Comparison of ENCODE assay signal across 13 cellular contexts in the genomic region with DNA sequence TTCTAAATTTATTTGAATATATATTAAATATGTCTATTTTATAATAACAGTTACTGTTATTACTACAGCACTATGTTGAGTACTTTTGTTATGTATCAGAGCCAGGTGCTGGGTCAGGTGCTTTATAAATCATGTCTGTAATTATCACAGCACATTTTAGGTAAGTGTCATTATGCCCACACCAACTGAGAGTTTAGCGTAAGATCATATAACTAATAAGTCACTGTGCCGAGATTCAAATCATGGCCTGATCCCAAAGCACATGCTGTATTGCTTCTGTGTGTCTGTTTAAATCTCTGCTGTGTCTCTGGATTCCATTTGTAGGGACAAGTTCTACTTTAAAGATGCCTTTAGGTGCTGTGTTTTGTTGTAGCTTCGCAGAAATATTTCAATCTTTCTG. TPM values are rescaled to one million over a fixed set of nuclear protein-coding genes. Genes with fewer than 3 reads are reported as not detected.
DNase-seq lines count a peak whose midpoint lies in the region; ATAC-seq, FAIRE-seq and TF ChIP-seq lines count a peak whose summit lies in the region.
"Had no signal": no experiment of that assay in that cellular context is flagged by ENCODE, and none has a peak within 500 bp of the region (broad histone marks: within the 10 kb centered on the region; RNA-seq: fewer than 3 reads in every experiment).

No MANE protein-coding gene starts in this region.

- DNase-seq in MCF 10A (ENCODE audit: unreplicated experiment), result peak; percentile 38
- no peak for DNase-seq in breast epithelium (ENCODE audit: low spot score in 2 of 2)
- DNase-seq in keratinocyte (ENCODE audit: low read depth, low spot score), result no peak
- no peak for DNase-seq in trophoblast cell
- no peak for DNase-seq in NAMALWA (ENCODE audit: low spot score)
- DNase-seq: NCI-H1930 had no signal

- TSS peak; percentile 41 for BruUV-seq in MCF 10A (replicated peaks; lab: Mats Ljungman, UMichigan)

- CTCF ChIA-PET in MCF 10A (lab: Yijun Ruan, JAX), result interaction anchor here (5.5 kb wide), 1 partner anchor 50 kb away, joined by 65 read pairs; no protein-coding TSS in a partner anchor

- ATAC-seq in HG03571 (IDR thresholded peaks at IDR 0.05; ENCODE audit: unreplicated experiment), result no peak
- no peak for ATAC-seq in HG02885 (IDR thresholded peaks at IDR 0.05; ENCODE audit: poor library complexity, unreplicated experiment)

- dilution Hi-C loops in keratinocyte (cut with MboI; ENCODE audit: extremely low pct_ligation_motif_present, low sequenced_read_pairs), result no loop called here

- no peak overlapping the region for H2BK5ac ChIP-seq in trophoblast cell (ENCODE audit: low read depth, low read length, poor library complexity)

- H3K4me1 ChIP-seq in breast epithelium (no peaks in the 10 kb centered on the region), keratinocyte (ENCODE audit: control insufficient read depth, extremely low read depth, insufficient read depth, low read length) (peaks cover 22% of the 10 kb centered on the region), trophoblast cell (ENCODE audit: control insufficient read depth in 1 of 2, insufficient read depth in 2 of 2, low read length in 2 of 2) (no peaks in the 10 kb centered on the region)

- no peak overlapping the region for H3K18ac ChIP-seq in trophoblast cell (ENCODE audit: low read length)

- POLR2A ChIA-PET in MCF 10A (lab: Yijun Ruan, JAX), result interaction anchor here (0.7 to 8.2 kb wide), 11 partner anchors 14 to 185 kb away, joined by 3 to 276 read pairs (median 6); no protein-coding TSS in a partner anchor

- no peaks in the 10 kb centered on the region for H3K9me1 ChIP-seq in keratinocyte (ENCODE audit: control insufficient read depth, extremely low read depth, insufficient read depth, low read length)

- no peak overlapping the region for H3K4ac ChIP-seq in trophoblast cell (ENCODE audit: low read depth, low read length)

- H3K9me3 ChIP-seq in breast epithelium (no peaks in the 10 kb centered on the region), SU-DHL-6 (ENCODE audit: insufficient read depth, low read length) (no peaks in the 10 kb centered on the region), keratinocyte (ENCODE audit: control insufficient read depth, low read depth, low read length) (no peaks in the 10 kb centered on the region), trophoblast cell (ENCODE audit: insufficient read depth, low read depth, low read length) (no peaks in the 10 kb centered on the region)
- H3K9me3 ChIP-seq: BLaER1 had no signal

- peaks cover 10% of the 10 kb centered on the region for H3K36me3 Mint-ChIP-seq in MCF 10A (ENCODE audit: insufficient read depth, unreplicated experiment)

- no CpG with 5 or more reads among the region's 3 CpGs for WGBS in trophoblast cell (ENCODE audit: extremely low coverage, insufficient coverage, insufficient read length)

- no peak overlapping the region for H4K91ac ChIP-seq in trophoblast cell (ENCODE audit: low read depth, low read length)

- no peak overlapping the region for H4K8ac ChIP-seq in trophoblast cell (ENCODE audit: low read depth, low read length)

- H3K4me2 ChIP-seq in SU-DHL-6 (ENCODE audit: low read depth, low read length, poor library complexity, severe bottlenecking) (peak overlapping the region; percentile 80), keratinocyte (ENCODE audit: control insufficient read depth, extremely low read depth, insufficient read depth, low read depth, low read length) (peak overlapping the region; percentile 97), trophoblast cell (ENCODE audit: low read length) (no peak overlapping the region)

- peak overlapping the region; percentile 96 for H3K27ac Mint-ChIP-seq in MCF 10A (ENCODE audit: low read depth, unreplicated experiment)

- no peak for TF ChIP-seq CTCF in MCF 10A (IDR thresholded peaks at IDR 0.05; ENCODE audit: unreplicated experiment)
- TF ChIP-seq CTCF in breast epithelium (IDR thresholded peaks at IDR 0.05), result no peak
- no peak for TF ChIP-seq CTCF in SU-DHL-6 (IDR thresholded peaks at IDR 0.05; ENCODE audit: insufficient read depth, low read length, poor library complexity, severe bottlenecking)
- no peak for TF ChIP-seq CTCF in keratinocyte (optimal IDR thresholded peaks at IDR 0.05 in 1 of 3, IDR thresholded peaks at IDR 0.05 in 1 of 3, conservative IDR thresholded peaks at IDR 0.05 in 1 of 3; ENCODE audit: extremely low read depth in 1 of 3, insufficient read depth in 2 of 3, low read length in 3 of 3)

- H3K23ac ChIP-seq in trophoblast cell (ENCODE audit: low read length), result no peak overlapping the region

- H4K20me1 ChIP-seq in SU-DHL-6 (ENCODE audit: low read depth, low read length) (no peaks in the 10 kb centered on the region), keratinocyte (ENCODE audit: control insufficient read depth, extremely low read depth, insufficient read depth, low read length) (no peaks in the 10 kb centered on the region)

- H2BK120ac ChIP-seq in trophoblast cell (ENCODE audit: insufficient read depth, low read length, poor library complexity), result no peak overlapping the region

- H4K12ac ChIP-seq in trophoblast cell (ENCODE audit: low read depth, low read length), result no peak overlapping the region

- H2AK5ac ChIP-seq in trophoblast cell (ENCODE audit: low read length), result no peak overlapping the region

- H2AFZ ChIP-seq in SU-DHL-6 (ENCODE audit: low read depth, low read length, severe bottlenecking), result no peak overlapping the region
- H2AFZ ChIP-seq in keratinocyte (ENCODE audit: control insufficient read depth, low read length), result no peak overlapping the region
- no peak overlapping the region for H2AFZ ChIP-seq in trophoblast cell (ENCODE audit: insufficient read depth, low read length, poor library complexity)

- H3K4me3 ChIP-seq in breast epithelium (peak overlapping the region in 1 of 3 donors; percentile 78), SU-DHL-6 (ENCODE audit: insufficient read depth, low read length, poor library complexity, severe bottlenecking) (peak overlapping the region; percentile 6), keratinocyte (ENCODE audit: control insufficient read depth in 2 of 3, extremely low read depth in 1 of 3, insufficient read depth in 2 of 3, low read depth in 1 of 3, low read length in 3 of 3) (peak overlapping the region; percentile 80 to 98 (median 91)), trophoblast cell (ENCODE audit: low read depth, low read length) (no peak overlapping the region)
- H3K4me3 ChIP-seq: BLaER1 had no signal

- no peaks in the 10 kb centered on the region for H3K9me2 ChIP-seq in SU-DHL-6 (replicated peaks; ENCODE audit: insufficient read depth, low read length)

- peaks cover 7% of the 10 kb centered on the region for H3K79me1 ChIP-seq in trophoblast cell (ENCODE audit: low read length)

- no peaks in the 10 kb centered on the region for H3K27me3 ChIP-seq in breast epithelium
- H3K27me3 ChIP-seq in SU-DHL-6 (ENCODE audit: low read length), result no peaks in the 10 kb centered on the region
- no peaks in the 10 kb centered on the region for H3K27me3 ChIP-seq in keratinocyte (ENCODE audit: control insufficient read depth, extremely low read depth, insufficient read depth, low read length)
- H3K27me3 ChIP-seq in trophoblast cell (ENCODE audit: insufficient read depth, low read length), result no peaks in the 10 kb centered on the region

- H3K14ac ChIP-seq in trophoblast cell (ENCODE audit: low read length), result no peak overlapping the region

- peaks cover 61% of the 10 kb centered on the region for H3K79me2 ChIP-seq in SU-DHL-6 (ENCODE audit: insufficient read depth, low read length)
- H3K79me2 ChIP-seq in keratinocyte (ENCODE audit: control insufficient read depth, insufficient read depth, low read length), result peaks cover 70% of the 10 kb centered on the region
- peaks cover 8% of the 10 kb centered on the region for H3K79me2 ChIP-seq in trophoblast cell (ENCODE audit: control insufficient read depth, insufficient read depth, low read length, poor library complexity)

- H3K4me1 Mint-ChIP-seq in MCF 10A (ENCODE audit: insufficient read depth, unreplicated experiment), result peaks cover 32% of the 10 kb centered on the region

- H2BK12ac ChIP-seq in trophoblast cell (ENCODE audit: low read length), result no peak overlapping the region

- intact Hi-C loops in MCF 10A (cut with micrococcal nuclease), result loop anchor here (1.0 to 2.0 kb wide), 2 partner anchors 14 to 50 kb away; no protein-coding TSS in a partner anchor
- intact Hi-C loops in breast epithelium (cut with DNase I; ENCODE audit: low total_unique reads), result no loop called here

- peak overlapping the region; percentile 96 for H3K4me3 Mint-ChIP-seq in MCF 10A (ENCODE audit: unreplicated experiment)

- TF ChIP-seq POLR2A in breast epithelium (IDR thresholded peaks at IDR 0.05), result no peak

- peaks cover 3% of the 10 kb centered on the region; the same call in 1 of the 2 replicates for H3F3A ChIP-seq in SU-DHL-6 (ENCODE audit: insufficient read depth)

- H3K27ac ChIP-seq in breast epithelium (no peak overlapping the region), SU-DHL-6 (ENCODE audit: low read depth, low read length) (no peak overlapping the region), keratinocyte (ENCODE audit: control insufficient read depth, insufficient read depth, low read length) (peak overlapping the region; percentile 74), trophoblast cell (ENCODE audit: low read depth, low read length) (no peak overlapping the region)
- H3K27ac ChIP-seq: BLaER1 had no signal

- FAIRE-seq in keratinocyte (lab: Jason Lieb, UNC), result peak; percentile 43
- FAIRE-seq: GM19239 had no signal

- H3K9ac ChIP-seq in SU-DHL-6 (ENCODE audit: low read length) (no peak overlapping the region), keratinocyte (ENCODE audit: control insufficient read depth, extremely low read depth, insufficient read depth, low read length) (peak overlapping the region; percentile 85), trophoblast cell (ENCODE audit: low read length) (no peak overlapping the region)
- H3K9ac ChIP-seq: BLaER1 had no signal

- H3K27me3 Mint-ChIP-seq in MCF 10A (ENCODE audit: insufficient read depth, unreplicated experiment), result no peaks in the 10 kb centered on the region

- H3K9me3 Mint-ChIP-seq in MCF 10A (ENCODE audit: unreplicated experiment), result no peaks in the 10 kb centered on the region

- H3K36me3 ChIP-seq in breast epithelium (no peaks in the 10 kb centered on the region), SU-DHL-6 (ENCODE audit: low read length) (peaks cover 3% of the 10 kb centered on the region; the same call in 1 of the 2 replicates), keratinocyte (ENCODE audit: control insufficient read depth in 2 of 2, extremely low read depth in 1 of 2, insufficient read depth in 2 of 2, low read length in 2 of 2) (peaks cover 2 to 9% of the 10 kb centered on the region in 2 experiments), trophoblast cell (ENCODE audit: control insufficient read depth in 1 of 2, insufficient read depth in 2 of 2, low read length in 2 of 2) (no peaks in the 10 kb centered on the region)
- H3K36me3 ChIP-seq: BLaER1 had no signal

RNA-seq across cellular contexts. Expression of a gene that starts 1.9 kb away (rescaled TPM):
- total RNA-seq in MCF 10A (2022), result 61.2 and 88.7 TPM in 2 replicates
- 10 to 100 TPM; 11.5 to 25.9 (median 18.1) TPM for total RNA-seq in breast epithelium
- polyA plus RNA-seq in keratinocyte, result 58.0 to 109 TPM (median 74.7 TPM) in 3 replicates
- polyA plus RNA-seq in keratinocyte (2011; ENCODE audit: low read depth), result 31.2 TPM
- 48.0 and 87.0 TPM in 2 replicates for polyA plus RNA-seq in keratinocyte (2011; cell fraction: cytosol; rRNA removed)
- polyA plus RNA-seq in keratinocyte (2011; cell fraction: nucleus; rRNA removed), result 61.6 and 67.3 TPM in 2 replicates
- 38.8 and 64.7 TPM in 2 replicates for polyA plus RNA-seq in keratinocyte (2012; ENCODE audit: low replicate concordance)
- polyA minus RNA-seq in keratinocyte, result 25.4 to 84.8 TPM (median 45.1 TPM) in 3 replicates
- polyA minus RNA-seq in keratinocyte (2011; cell fraction: cytosol; rRNA and poly(A)+ RNA removed), result 57.7 TPM
- 23.2 and 50.5 TPM in 2 replicates for polyA minus RNA-seq in keratinocyte (2011; cell fraction: nucleus; rRNA and poly(A)+ RNA removed)
- polyA plus RNA-seq in trophoblast cell (2013), result 33.5 and 33.8 TPM in 2 replicates

RNA-seq across cellular contexts. Expression of a gene that starts 21.8 kb away (rescaled TPM):
- total RNA-seq in MCF 10A (2022) (6.1 and 7.2 TPM in 2 replicates), breast epithelium (1 to 10 TPM; 2.3 to 4.1 (median 2.9) TPM)
- polyA plus RNA-seq in keratinocyte, result 4.6 to 6.9 TPM (median 5.1 TPM) in 3 replicates
- polyA plus RNA-seq in keratinocyte (2011; ENCODE audit: low read depth), result 0.82 TPM
- 2.9 and 5.6 TPM in 2 replicates for polyA plus RNA-seq in keratinocyte (2011; cell fraction: cytosol; rRNA removed)
- 5.8 and 8.3 TPM in 2 replicates for polyA plus RNA-seq in keratinocyte (2011; cell fraction: nucleus; rRNA removed)
- 2.0 and 4.4 TPM in 2 replicates for polyA plus RNA-seq in keratinocyte (2012; ENCODE audit: low replicate concordance)
- polyA minus RNA-seq in keratinocyte, result 0.56 to 2.2 TPM (median 0.66 TPM) in 3 replicates
- not detected for polyA minus RNA-seq in keratinocyte (2011; cell fraction: cytosol; rRNA and poly(A)+ RNA removed)
- polyA minus RNA-seq in keratinocyte (2011; cell fraction: nucleus; rRNA and poly(A)+ RNA removed), result 3.5 and 3.6 TPM in 2 replicates
- 0.19 and 0.26 TPM in 2 replicates for polyA plus RNA-seq in trophoblast cell (2013)
- total RNA-seq: activated CD8-positive, alpha-beta memory T cell treated with anti-CD3 and anti-CD28 coated beads for 36 hours; renal cortical epithelial cell had no signal
